24 cellular contexts compared by ENCODE assay signal in the genomic region with DNA sequence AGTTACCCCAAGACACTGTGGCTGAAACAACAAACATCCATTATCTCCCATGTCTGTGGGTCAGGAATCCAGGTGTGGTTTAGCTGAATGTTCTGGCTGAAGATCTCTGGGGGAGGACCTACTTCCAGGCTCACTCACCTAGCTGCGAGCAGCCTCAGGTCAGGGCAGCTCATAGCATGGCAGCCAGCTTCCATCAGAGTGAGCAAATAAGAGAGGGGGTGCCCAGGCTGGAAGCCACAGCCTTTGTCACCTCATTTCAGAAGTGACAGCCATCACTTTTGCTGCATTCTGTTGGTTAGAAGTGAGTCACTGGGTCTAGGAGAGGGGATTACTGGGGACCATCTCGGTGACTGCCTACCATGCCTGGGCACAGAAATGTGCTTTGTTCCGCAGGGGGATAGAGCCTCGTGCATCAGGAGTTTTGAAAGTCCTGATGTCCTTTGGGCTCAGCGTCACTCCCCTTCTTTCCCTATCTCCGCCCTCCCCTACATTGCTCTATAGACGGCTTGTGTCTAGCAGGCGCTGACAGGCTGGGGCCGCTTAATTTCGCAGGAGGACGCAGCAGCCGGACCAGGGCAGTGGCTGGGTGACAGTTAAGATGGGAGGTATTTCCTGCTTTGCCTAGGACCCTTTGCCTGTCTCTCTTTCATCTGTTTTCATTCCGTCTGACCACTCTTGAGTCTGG. TPM values are rescaled to one million over a fixed set of nuclear protein-coding genes. Genes with fewer than 3 reads are reported as not detected.
"Had no signal": no experiment of that assay in that cellular context is flagged by ENCODE, and none has a peak within 500 bp of the region (broad histone marks: within the 10 kb centered on the region; RNA-seq: fewer than 3 reads in every experiment).

No MANE protein-coding gene starts in this region.

- H3K9me3 Mint-ChIP-seq: activated B cell treated with CpG ODN at 0.5 μM for 24 hours; activated CD4-positive, alpha-beta T cell treated with anti-CD3 and anti-CD28 coated beads, Interleukin-2, amount 10 ng/mL, durations not matched to agents 24 days and 14 days; brain; natural killer cell; stimulated activated naive CD8-positive, alpha-beta T cell treated with anti-CD3 and anti-CD28 coated beads, Interleukin-15, Interleukin-2, amounts not matched to agents 100 ng/mL and 50 ng/mL, for 24 hours had no signal

- H3K4me1 Mint-ChIP-seq: activated CD4-positive, alpha-beta T cell treated with anti-CD3 and anti-CD28 coated beads, Interleukin-2, amount 10 ng/mL, durations not matched to agents 24 days and 14 days; natural killer cell had no signal

- H3K36me3 ChIP-seq: gastrocnemius medialis, heart right ventricle, upper lobe of left lung had no signal

- H3K4me3 ChIP-seq: gastrocnemius medialis, heart right ventricle, smooth muscle cell, upper lobe of left lung had no signal

- H3K4me3 Mint-ChIP-seq: activated B cell treated with CpG ODN at 0.5 μM for 24 hours; activated CD4-positive, alpha-beta T cell treated with anti-CD3 and anti-CD28 coated beads, Interleukin-2, amount 10 ng/mL, durations not matched to agents 24 days and 14 days; activated naive CD8-positive, alpha-beta T cell; brain; natural killer cell; stimulated activated naive CD8-positive, alpha-beta T cell treated with anti-CD3 and anti-CD28 coated beads, Interleukin-15, Interleukin-2, amounts not matched to agents 100 ng/mL and 50 ng/mL, for 24 hours had no signal

- DNase-seq: activated B cell treated with CpG ODN at 0.5 μM for 24 hours; activated CD4-positive, alpha-beta T cell treated with anti-CD3 and anti-CD28 coated beads, Interleukin-2, amount 10 ng/mL, durations not matched to agents 24 days and 14 days; activated effector memory CD4-positive, alpha-beta T cell treated with Interleukin-2 at 50 U/mL for 16 hours; effector memory CD4-positive, alpha-beta T cell; gastrocnemius medialis; heart right ventricle; natural killer cell; right cardiac atrium; stimulated activated CD4-positive, alpha-beta T cell treated with anti-CD3 and anti-CD28 coated beads, Interleukin-4, amount 100 ng/mL, for 4 hours; stimulated activated CD8-positive, alpha-beta memory T cell treated with anti-CD3 and anti-CD28 coated beads, Interleukin-4, amount 100 ng/mL, for 48 hours; SW 1271; upper lobe of left lung had no signal

- H3K36me3 Mint-ChIP-seq: activated naive CD8-positive, alpha-beta T cell; brain; natural killer cell had no signal

- H3K27me3 ChIP-seq: gastrocnemius medialis, upper lobe of left lung had no signal

- H3K27ac Mint-ChIP-seq: activated B cell treated with CpG ODN at 0.5 μM for 24 hours; activated CD4-positive, alpha-beta T cell treated with anti-CD3 and anti-CD28 coated beads, Interleukin-2, amount 10 ng/mL, durations not matched to agents 24 days and 14 days; activated naive CD8-positive, alpha-beta T cell; natural killer cell; progenitor cell of endocrine pancreas; stimulated activated naive CD8-positive, alpha-beta T cell treated with anti-CD3 and anti-CD28 coated beads, Interleukin-15, Interleukin-2, amounts not matched to agents 100 ng/mL and 50 ng/mL, for 24 hours had no signal

- H3K27me3 Mint-ChIP-seq: activated CD4-positive, alpha-beta T cell treated with anti-CD3 and anti-CD28 coated beads, Interleukin-2, amount 10 ng/mL, durations not matched to agents 24 days and 14 days; brain; progenitor cell of endocrine pancreas had no signal

- ATAC-seq: gastrocnemius medialis, heart right ventricle, left lobe of liver, natural killer cell, right cardiac atrium had no signal

- H3K27ac ChIP-seq: epithelial cell of prostate, gastrocnemius medialis, heart right ventricle, upper lobe of left lung had no signal

- H3K4me2 ChIP-seq: smooth muscle cell had no signal

- H3K9me3 ChIP-seq: gastrocnemius medialis, heart right ventricle, upper lobe of left lung had no signal

- H3K4me1 ChIP-seq: gastrocnemius medialis, heart right ventricle, upper lobe of left lung had no signal

RNA-seq across cellular contexts. Expression of a gene that starts 25.4 kb away (rescaled TPM):
- total RNA-seq: activated B cell treated with CpG ODN at 0.5 μM for 24 hours; activated CD4-positive, alpha-beta T cell treated with anti-CD3 and anti-CD28 coated beads, Interleukin-2, amount 10 ng/mL, durations not matched to agents 24 days and 14 days; activated CD8-positive, alpha-beta memory T cell treated with anti-CD3 and anti-CD28 coated beads for 36 hours; gastrocnemius medialis; heart right ventricle; left lobe of liver; natural killer cell; omental fat pad; progenitor cell of endocrine pancreas; right cardiac atrium; SK-MEL-5; smooth muscle cell; T-helper 2 cell treated with Interferon-gamma antibody and Interleukin-4, amounts not matched to agents 100 ng/mL and 5 ng/mL, for 36 hours; temporal lobe; upper lobe of left lung had no signal
